Comparison of ENCODE assay signal across 10 cellular contexts in the genomic region with DNA sequence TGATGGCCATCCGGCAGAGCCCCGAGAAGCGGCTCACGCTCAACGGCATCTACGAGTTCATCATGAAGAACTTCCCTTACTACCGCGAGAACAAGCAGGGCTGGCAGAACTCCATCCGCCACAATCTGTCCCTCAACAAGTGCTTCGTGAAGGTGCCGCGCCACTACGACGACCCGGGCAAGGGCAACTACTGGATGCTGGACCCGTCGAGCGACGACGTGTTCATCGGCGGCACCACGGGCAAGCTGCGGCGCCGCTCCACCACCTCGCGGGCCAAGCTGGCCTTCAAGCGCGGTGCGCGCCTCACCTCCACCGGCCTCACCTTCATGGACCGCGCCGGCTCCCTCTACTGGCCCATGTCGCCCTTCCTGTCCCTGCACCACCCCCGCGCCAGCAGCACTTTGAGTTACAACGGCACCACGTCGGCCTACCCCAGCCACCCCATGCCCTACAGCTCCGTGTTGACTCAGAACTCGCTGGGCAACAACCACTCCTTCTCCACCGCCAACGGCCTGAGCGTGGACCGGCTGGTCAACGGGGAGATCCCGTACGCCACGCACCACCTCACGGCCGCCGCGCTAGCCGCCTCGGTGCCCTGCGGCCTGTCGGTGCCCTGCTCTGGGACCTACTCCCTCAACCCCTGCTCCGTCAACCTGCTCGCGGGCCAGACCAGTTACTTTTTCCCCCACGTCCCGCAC. TPM values are rescaled to one million over a fixed set of nuclear protein-coding genes. Genes with fewer than 3 reads are reported as not detected.
DNase-seq lines count a peak whose midpoint lies in the region; TF ChIP-seq lines count a peak whose summit lies in the region.
"Had no signal": no experiment of that assay in that cellular context is flagged by ENCODE, and none has a peak within 500 bp of the region (broad histone marks: within the 10 kb centered on the region; RNA-seq: fewer than 3 reads in every experiment).

No MANE protein-coding gene starts in this region.

- H3K4me1 Mint-ChIP-seq in CD4-positive, alpha-beta memory T cell = peaks cover 2 to 16% (median 5%) of the 10 kb centered on the region in 4 donors

- peaks cover under 1 to 2% of the 10 kb centered on the region in 2 donors for H3K36me3 Mint-ChIP-seq in CD4-positive, alpha-beta memory T cell

- H3K4me3 ChIP-seq in CD4-positive, alpha-beta memory T cell (ENCODE audit: low read length in 2 of 2) = no peak overlapping the region
- H3K4me3 ChIP-seq in HAP-1 (peak overlapping the region; percentile 26), astrocyte of the cerebellum (ENCODE audit: low read depth, low read length) (peak overlapping the region; percentile 51), BE2C (ENCODE audit: low read depth, low read length) (no peak overlapping the region)

- in situ Hi-C loops in HAP-1 (cut with MboI; ENCODE audit: low sequenced_read_pairs) = loop anchor here (25.0 kb wide), 3 partner anchors 1244 to 1669 kb away; no protein-coding TSS in a partner anchor
- in situ Hi-C loops in astrocyte of the cerebellum (cut with HindIII; ENCODE audit: low sequenced_read_pairs) = no loop called here

- H3K27ac ChIP-seq in CD4-positive, alpha-beta memory T cell (ENCODE audit: low read depth, low read length) = no peak overlapping the region
- peak overlapping the region; percentile 77 for H3K27ac ChIP-seq in layer of hippocampus (ENCODE audit: low read depth, low read length)

- POLR2A ChIA-PET in CD4-positive, alpha-beta memory T cell (lab: Charles Lee; ENCODE audit: partially characterized antibody) = no interaction called here

- DNase-seq in CD4-positive, alpha-beta memory T cell = no peak
- DNase-seq in HAP-1 (ENCODE audit: low spot score in 2 of 2) (no peak), astrocyte of the cerebellum (ENCODE audit: low read depth) (no peak), LoVo (ENCODE audit: low spot score) (no peak), BE2C (no peak), SW 1271 (lab: John Stamatoyannopoulos, UW) (no peak)
- DNase-seq in activated CD4-positive, CD25-positive, alpha-beta regulatory T cell treated with anti-CD3 and anti-CD28 coated beads, Interleukin-2, amount 50 U/mL, for 72 hours = no peak
- DNase-seq: activated CD8-positive, alpha-beta memory T cell treated with anti-CD3 and anti-CD28 coated beads, Interleukin-2, amount 50 U/mL, for 4 hours had no signal

- no peaks in the 10 kb centered on the region for H3K4me1 ChIP-seq in CD4-positive, alpha-beta memory T cell (ENCODE audit: insufficient read depth, low read length)
- H3K4me1 ChIP-seq in HAP-1 (peaks cover 31% of the 10 kb centered on the region), BE2C (no peaks in the 10 kb centered on the region)

- H3K36me3 ChIP-seq in CD4-positive, alpha-beta memory T cell (ENCODE audit: insufficient read depth, low read length) = no peaks in the 10 kb centered on the region
- H3K36me3 ChIP-seq in HAP-1 (replicated peaks) (no peaks in the 10 kb centered on the region; the same call in 1 of the 2 replicates), BE2C (no peaks in the 10 kb centered on the region)

- H3K4me3 Mint-ChIP-seq in CD4-positive, alpha-beta memory T cell = peak overlapping the region in 6 of 8 donors; percentile 2 to 62 (median 49)

- intact Hi-C loops in CD4-positive, alpha-beta memory T cell (cut with micrococcal nuclease) = no loop called here

- no peak overlapping the region for H3K27ac Mint-ChIP-seq in CD4-positive, alpha-beta memory T cell

- no peaks in the 10 kb centered on the region for H3K9me3 ChIP-seq in CD4-positive, alpha-beta memory T cell (ENCODE audit: control insufficient read depth in 1 of 2, low read length in 2 of 2)
- H3K9me3 ChIP-seq in HAP-1 = no peaks in the 10 kb centered on the region
- H3K9me3 ChIP-seq in BE2C = no peaks in the 10 kb centered on the region

- peaks cover 0 to 33% (median 23%) of the 10 kb centered on the region in 8 donors for H3K9me3 Mint-ChIP-seq in CD4-positive, alpha-beta memory T cell

- CTCF ChIA-PET in CD4-positive, alpha-beta memory T cell (lab: Charles Lee; ENCODE audit: partially characterized antibody) = no interaction called here

- peaks cover 30 to 39% of the 10 kb centered on the region in 2 donors for H3K27me3 Mint-ChIP-seq in CD4-positive, alpha-beta memory T cell

- TF ChIP-seq CTCF in astrocyte of the cerebellum (IDR thresholded peaks at IDR 0.05; ENCODE audit: low read depth, low read length, missing control alignments) (peak; percentile 26), BE2C (IDR thresholded peaks at IDR 0.05; ENCODE audit: low read depth, low read length) (no peak)

- H3K27me3 ChIP-seq in CD4-positive, alpha-beta memory T cell (ENCODE audit: insufficient read depth, low read length) = peaks cover 4% of the 10 kb centered on the region
- H3K27me3 ChIP-seq in HAP-1 (ENCODE audit: low read depth) (no peaks in the 10 kb centered on the region), layer of hippocampus (ENCODE audit: control insufficient read depth, insufficient read depth, low read length) (peaks cover 29% of the 10 kb centered on the region), BE2C (peaks cover 24% of the 10 kb centered on the region)

RNA-seq across cellular contexts. Expression of a gene that starts 1.4 kb away (rescaled TPM):
- not detected for total RNA-seq in CD4-positive, alpha-beta memory T cell
- not detected for polyA plus RNA-seq in CD4-positive, alpha-beta memory T cell
- not detected for polyA plus RNA-seq in BE2C (2012; ENCODE audit: insufficient read depth, insufficient read length, low read depth)
- total RNA-seq: fibroblast of lung had no signal
- polyA plus RNA-seq: fibroblast of lung had no signal

Comparison
In these comparisons a context has a peak if more than half of its experiments do, and no peak if none do; other contexts are left out.
1. H3K4me3 ChIP-seq: peak in HAP-1 (single experiment) and astrocyte of the cerebellum (single experiment); none in CD4-positive, alpha-beta memory T cell (0 of 2) and BE2C (single experiment).